ENCODE assay signal across 1 cellular context in genomic region chr19:2475702-2476450, GRCh38.
TF ChIP-seq lines count a peak whose summit lies in the region.

Gene GADD45B (plus strand): TSS chr19:2476127. CDS start chr19:2476359, 232 bp downstream.

TF ChIP-seq in K562, 482 proteins besides CTCF, POLR2A, EP300 and RAD21 (continued from another document):
- TF ChIP-seq E2F8 (IDR thresholded peaks at IDR 0.05; ENCODE audit: low read depth, partially characterized antibody), result peak; percentile 4
- TF ChIP-seq ZKSCAN1 (IDR thresholded peaks at IDR 0.05; ENCODE audit: low read depth, low read length), result no peak
- peak; percentile 99 for TF ChIP-seq MTA3 (IDR thresholded peaks at IDR 0.05; ENCODE audit: borderline replicate concordance)
- TF ChIP-seq SUPT5H (IDR thresholded peaks at IDR 0.05), result peak; percentile 99
- TF ChIP-seq PTBP1 (IDR thresholded peaks at IDR 0.05; ENCODE audit: low read depth, low read length), result no peak
- no peak for TF ChIP-seq CAMTA2 (CRISPR knock-in tag; conservative IDR thresholded peaks at IDR 0.05)
- 0 out of 2 replicates have a peak, but pooled peaks have one; percentile 29 for TF ChIP-seq SMAD4 (CRISPR knock-in tag; conservative IDR thresholded peaks at IDR 0.05)
- peak; percentile 99 for TF ChIP-seq POLR2G (IDR thresholded peaks at IDR 0.05; ENCODE audit: low read depth, low read length)
- TF ChIP-seq TCF7L2 (IDR thresholded peaks at IDR 0.05; ENCODE audit: low read depth, low read length), result peak; percentile 14; the same call in 1 of the 2 replicates
- TF ChIP-seq MECOM (CRISPR knock-in tag; IDR thresholded peaks at IDR 0.05), result no peak
- TF ChIP-seq CSDE1 (IDR thresholded peaks at IDR 0.05), result peak in 1 of 2 experiments; percentile 68; a peak in 1 of 4 replicates
TF ChIP-seq in K562: peak in this region for 128.
